In the genomic region with DNA sequence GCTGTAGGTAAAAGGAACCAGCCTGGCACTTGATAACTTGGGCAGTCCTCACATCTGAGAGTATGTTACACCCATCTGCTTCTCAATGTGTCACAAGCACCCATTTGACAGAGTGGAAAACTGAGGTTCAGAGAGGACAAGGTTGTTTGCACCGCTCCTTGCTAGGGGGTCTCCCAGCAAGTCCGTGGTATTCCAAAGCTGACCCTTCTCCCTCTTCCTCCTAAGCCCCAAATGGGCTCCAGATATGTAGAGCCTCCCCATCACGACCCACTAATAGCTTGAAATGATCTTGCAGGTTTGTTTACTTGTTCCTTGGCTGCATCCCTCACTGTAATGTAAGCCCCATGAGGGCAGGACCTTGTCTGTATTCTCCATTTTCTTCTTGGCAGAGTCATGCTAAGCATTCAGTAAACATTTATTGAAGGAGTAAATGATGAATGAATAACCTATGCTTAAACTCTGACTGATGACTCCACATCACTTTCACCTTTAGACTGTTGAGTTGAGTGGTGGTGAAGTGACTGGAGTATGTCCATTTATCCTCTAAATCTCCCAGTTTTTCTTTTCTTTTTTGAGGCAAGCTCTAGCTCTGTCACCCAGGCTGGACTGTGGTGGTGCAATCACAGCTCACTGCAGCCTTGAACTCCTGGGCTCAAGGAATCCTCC, we compare ENCODE assay signal across 1 cellular context.
TF ChIP-seq lines count a peak whose summit lies in the region.

No MANE protein-coding gene starts in this region.

TF ChIP-seq in A549, 52 proteins besides CTCF, POLR2A, EP300 and RAD21:
- no peak for TF ChIP-seq HOXB5 (CRISPR knock-in tag; IDR thresholded peaks at IDR 0.05)
- TF ChIP-seq CHD4 (IDR thresholded peaks at IDR 0.05; ENCODE audit: borderline replicate concordance), result peak; percentile 60; the same call in 1 of the 2 replicates
- TF ChIP-seq JUN (IDR thresholded peaks at IDR 0.05), result 0 out of 5 replicates have a peak, but pooled peaks of 1 of the 2 experiments have one; percentile 13
- no peak for TF ChIP-seq ZFP36 (IDR thresholded peaks at IDR 0.05; ENCODE audit: borderline replicate concordance, partially characterized antibody)
- peak; percentile 98 for TF ChIP-seq KDM1A (IDR thresholded peaks at IDR 0.05; ENCODE audit: low read depth)
- TF ChIP-seq ZSCAN20 (CRISPR knock-in tag; IDR thresholded peaks at IDR 0.05), result no peak
- TF ChIP-seq NR3C1 (IDR thresholded peaks at IDR 0.05), result no peak
- TF ChIP-seq BHLHE40 (IDR thresholded peaks at IDR 0.05; ENCODE audit: low read depth, low read length), result no peak
- peak; percentile 76 for TF ChIP-seq HDAC2 (IDR thresholded peaks at IDR 0.05)
- TF ChIP-seq RCOR1 (IDR thresholded peaks at IDR 0.05; ENCODE audit: low read depth, low read length), result peak; percentile 56; the same call in 1 of the 2 replicates
